In the genomic region with DNA sequence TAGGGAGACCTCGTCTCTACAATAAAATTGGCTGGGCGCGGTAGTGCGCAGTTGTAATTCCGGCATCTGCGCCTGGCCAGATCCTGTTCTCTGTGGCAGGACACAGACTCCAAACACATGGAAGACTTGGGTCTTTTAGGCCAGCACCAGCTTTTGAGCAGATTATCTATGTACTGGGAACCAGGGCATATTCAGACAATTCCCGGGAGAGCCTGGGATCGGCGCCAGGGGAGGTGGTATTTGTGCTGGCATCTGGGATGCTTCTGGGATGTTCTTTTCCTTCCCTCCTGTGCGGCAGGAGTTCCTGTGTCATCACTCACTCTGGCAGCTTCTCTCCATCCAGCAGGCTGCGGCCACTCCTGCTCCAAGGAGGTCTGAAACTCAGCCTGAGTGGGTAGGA, we compare ENCODE assay signal across 2 cellular contexts. TPM values are rescaled to one million over a fixed set of nuclear protein-coding genes. Genes with fewer than 3 reads are reported as not detected.
"Had no signal": no experiment of that assay in that cellular context is flagged by ENCODE, and none has a peak within 500 bp of the region (broad histone marks: within the 10 kb centered on the region; RNA-seq: fewer than 3 reads in every experiment).

No MANE protein-coding gene starts in this region.

RNA-seq across cellular contexts. Expression of a gene that starts 15.5 kb away (rescaled TPM):
- total RNA-seq: GM23248, HFFc6 had no signal
- polyA plus RNA-seq: GM23248 had no signal
